Comparison of ENCODE assay signal across 7 cellular contexts in the genomic region with DNA sequence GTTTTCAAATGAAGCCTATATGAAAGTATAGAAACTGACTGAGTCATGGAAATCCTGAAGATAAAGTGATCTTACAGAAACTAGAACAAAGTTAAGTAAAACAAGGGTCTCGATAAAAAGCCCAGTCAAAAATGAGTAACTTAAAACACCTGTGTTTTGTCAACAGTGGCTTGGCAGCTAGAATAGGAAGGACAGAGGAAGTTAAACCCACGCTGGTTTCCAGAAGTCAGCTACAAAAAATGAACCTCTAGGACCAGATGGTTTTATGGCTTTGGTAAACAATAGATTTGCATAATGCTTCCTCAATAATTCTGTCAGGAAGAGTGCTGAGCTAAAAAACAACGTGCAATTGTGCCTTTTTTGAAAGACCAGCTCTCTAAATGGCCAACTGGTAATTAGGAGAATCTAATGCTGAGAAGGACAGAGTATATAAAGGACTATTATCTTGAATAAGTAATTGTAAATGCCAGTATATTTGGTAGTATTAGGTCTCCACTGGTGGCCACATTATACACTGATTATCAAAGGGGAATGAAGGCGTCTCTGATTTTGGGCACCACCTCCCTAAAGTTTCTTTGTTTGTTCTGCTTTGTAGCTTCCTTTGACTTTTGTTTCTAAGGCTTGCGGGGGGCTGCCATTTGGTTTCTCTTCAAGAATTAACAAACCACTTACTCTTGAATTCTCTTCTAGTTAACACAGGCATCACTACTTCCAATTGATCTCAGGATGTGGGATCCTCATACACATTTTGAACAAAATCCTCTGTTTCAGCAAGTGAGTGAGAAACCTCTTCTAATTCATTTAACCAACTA.
A peak's percentile ranks its signal among the peaks of the same experiment; 100 is the strongest.
DNase-seq lines count a peak whose midpoint lies in the region; ATAC-seq and TF ChIP-seq lines count a peak whose summit lies in the region.

No MANE protein-coding gene starts in this region.

- peak overlapping the region; percentile 74 for H3K27ac Mint-ChIP-seq in activated T-helper 17 cell treated with anti-CD3 and anti-CD28 coated beads, Interleukin-2, amount 50 U/mL, for 72 hours
- no peak overlapping the region for H3K27ac Mint-ChIP-seq in stimulated activated memory B cell treated with anti-CD40 and anti-IgM and Interleukin-4, amounts not matched to agents 10 μg/mL and 1 μg/mL and 100 μg/mL, for 72 hours

- no peak for TF ChIP-seq EP300 in upper lobe of left lung (IDR thresholded peaks at IDR 0.05)

- peaks cover 0 to 8% (median 4%) of the 10 kb centered on the region in 4 donors for H3K4me1 ChIP-seq in upper lobe of left lung

- no peaks in the 10 kb centered on the region for H3K9me3 Mint-ChIP-seq in activated T-helper 17 cell treated with anti-CD3 and anti-CD28 coated beads, Interleukin-2, amount 50 U/mL, for 72 hours
- no peaks in the 10 kb centered on the region for H3K9me3 Mint-ChIP-seq in stimulated activated memory B cell treated with anti-CD40 and anti-IgM and Interleukin-4, amounts not matched to agents 10 μg/mL and 1 μg/mL and 100 μg/mL, for 72 hours

- no peaks in the 10 kb centered on the region for H3K27me3 ChIP-seq in upper lobe of left lung

- TF ChIP-seq POLR2A in upper lobe of left lung (IDR thresholded peaks at IDR 0.05): no peak

- no peak overlapping the region for H3K4me3 ChIP-seq in upper lobe of left lung

- H3K27me3 Mint-ChIP-seq in activated T-helper 17 cell treated with anti-CD3 and anti-CD28 coated beads, Interleukin-2, amount 50 U/mL, for 72 hours: peaks cover 4% of the 10 kb centered on the region
- no peaks in the 10 kb centered on the region for H3K27me3 Mint-ChIP-seq in stimulated activated memory B cell treated with anti-CD40 and anti-IgM and Interleukin-4, amounts not matched to agents 10 μg/mL and 1 μg/mL and 100 μg/mL, for 72 hours

- peak; percentile 74 for ATAC-seq in GM18502 (IDR thresholded peaks at IDR 0.05; ENCODE audit: poor library complexity, unreplicated experiment)
- ATAC-seq in GM21381 (IDR thresholded peaks at IDR 0.05; ENCODE audit: unreplicated experiment): peak; percentile 82
- ATAC-seq in HG03565 (IDR thresholded peaks at IDR 0.05; ENCODE audit: unreplicated experiment): peak; percentile 64
- ATAC-seq in activated T-helper 17 cell treated with anti-CD3 and anti-CD28 coated beads, Interleukin-2, amount 50 U/mL, for 72 hours (replicated peaks): peak; percentile 75
- ATAC-seq in stimulated activated memory B cell treated with anti-CD40 and anti-IgM and Interleukin-4, amounts not matched to agents 10 μg/mL and 1 μg/mL and 100 μg/mL, for 72 hours: peak; percentile 79
- no peak for ATAC-seq in upper lobe of left lung (ENCODE audit: low FRiP score in 2 of 2)

- WGBS in upper lobe of left lung, 2 donors: 30 to 37% methylated on average over 5 of the region's 5 CpGs

- no peak for TF ChIP-seq CTCF in upper lobe of left lung (IDR thresholded peaks at IDR 0.05)

- no peaks in the 10 kb centered on the region for H3K36me3 ChIP-seq in upper lobe of left lung

- no peaks in the 10 kb centered on the region for H3K36me3 Mint-ChIP-seq in activated T-helper 17 cell treated with anti-CD3 and anti-CD28 coated beads, Interleukin-2, amount 50 U/mL, for 72 hours (ENCODE audit: low read depth)
- H3K36me3 Mint-ChIP-seq in stimulated activated memory B cell treated with anti-CD40 and anti-IgM and Interleukin-4, amounts not matched to agents 10 μg/mL and 1 μg/mL and 100 μg/mL, for 72 hours: no peaks in the 10 kb centered on the region

- H3K4me3 Mint-ChIP-seq in activated T-helper 17 cell treated with anti-CD3 and anti-CD28 coated beads, Interleukin-2, amount 50 U/mL, for 72 hours: peak overlapping the region; percentile 54
- H3K4me3 Mint-ChIP-seq in stimulated activated memory B cell treated with anti-CD40 and anti-IgM and Interleukin-4, amounts not matched to agents 10 μg/mL and 1 μg/mL and 100 μg/mL, for 72 hours: no peak overlapping the region

- peaks cover 27% of the 10 kb centered on the region for H3K4me1 Mint-ChIP-seq in activated T-helper 17 cell treated with anti-CD3 and anti-CD28 coated beads, Interleukin-2, amount 50 U/mL, for 72 hours
- peaks cover 43% of the 10 kb centered on the region for H3K4me1 Mint-ChIP-seq in stimulated activated memory B cell treated with anti-CD40 and anti-IgM and Interleukin-4, amounts not matched to agents 10 μg/mL and 1 μg/mL and 100 μg/mL, for 72 hours

- H3K27ac ChIP-seq in upper lobe of left lung: no peak overlapping the region

- no peak for DNase-seq in upper lobe of left lung
- DNase-seq in COLO829 (ENCODE audit: low spot score): no peak

- no peaks in the 10 kb centered on the region for H3K9me3 ChIP-seq in upper lobe of left lung

Comparison
In these comparisons a context has a peak if more than half of its experiments do, and no peak if none do; other contexts are left out.
1. ATAC-seq: peak in GM18502 (single experiment), GM21381 (single experiment), HG03565 (single experiment), activated T-helper 17 cell treated with anti-CD3 and anti-CD28 coated beads, Interleukin-2, amount 50 U/mL, for 72 hours (single experiment) and stimulated activated memory B cell treated with anti-CD40 and anti-IgM and Interleukin-4, amounts not matched to agents 10 μg/mL and 1 μg/mL and 100 μg/mL, for 72 hours (single experiment); none in upper lobe of left lung (0 of 2).